8 cellular contexts compared by ENCODE assay signal in the genomic region with DNA sequence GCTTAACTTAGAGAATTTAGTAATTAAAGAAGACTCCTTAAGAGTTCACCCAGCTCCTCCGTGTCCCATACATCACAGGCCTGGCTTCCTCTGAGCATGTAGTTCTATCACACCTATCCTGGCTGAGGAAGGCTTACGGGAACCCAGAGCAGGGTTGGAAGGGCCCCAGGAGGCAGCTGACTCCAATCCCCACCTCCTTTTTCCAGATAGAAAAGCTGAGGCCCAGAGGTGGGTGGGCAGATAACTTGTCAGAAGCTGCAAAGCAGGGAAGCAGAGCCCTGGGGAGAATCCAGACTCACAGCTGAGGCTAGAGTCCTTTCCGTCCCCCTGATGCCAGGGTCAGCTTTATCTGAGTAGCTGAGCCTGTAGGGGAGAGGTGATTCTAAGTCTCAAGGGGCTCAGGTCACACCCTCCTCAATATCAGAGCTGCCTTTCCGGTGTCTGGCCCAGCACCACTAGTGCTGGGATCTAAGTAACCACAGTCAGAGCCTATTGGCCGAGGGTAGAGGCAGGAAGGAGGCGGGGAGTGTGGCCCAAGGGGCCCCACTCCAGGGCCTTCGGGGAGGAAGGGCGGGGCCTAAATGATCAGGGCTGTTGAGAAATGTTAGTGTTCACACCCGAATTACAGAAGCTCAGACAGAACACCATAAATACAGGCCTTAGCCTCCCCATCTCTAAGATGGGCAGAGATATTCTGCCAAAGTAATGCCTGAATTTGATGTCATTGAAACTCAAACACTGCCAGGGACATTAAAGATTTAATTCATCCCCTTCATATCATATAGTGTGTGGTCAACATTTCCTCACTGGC. TPM values are rescaled to one million over a fixed set of nuclear protein-coding genes. Genes with fewer than 3 reads are reported as not detected.
DNase-seq lines count a peak whose midpoint lies in the region; ATAC-seq and TF ChIP-seq lines count a peak whose summit lies in the region.

No MANE protein-coding gene starts in this region.

- no peaks in the 10 kb centered on the region for H3K27me3 ChIP-seq in KMS-11 (ENCODE audit: insufficient read depth, low read depth)
- H3K27me3 ChIP-seq in effector memory CD4-positive, alpha-beta T cell (replicated peaks; ENCODE audit: control insufficient read depth, insufficient read depth, low read length, poor library complexity, severe bottlenecking), result no peaks in the 10 kb centered on the region

- H3K9me3 Mint-ChIP-seq in naive thymus-derived CD8-positive, alpha-beta T cell, result no peaks in the 10 kb centered on the region

- H3K4me3 Mint-ChIP-seq in naive thymus-derived CD8-positive, alpha-beta T cell, result peak overlapping the region; percentile 80 to 96 (median 89)

- no peaks in the 10 kb centered on the region for H3K27me3 Mint-ChIP-seq in naive thymus-derived CD8-positive, alpha-beta T cell

- H3K4me3 ChIP-seq in KMS-11 (IDR thresholded peaks at IDR 0.05; ENCODE audit: insufficient read depth, low read depth, low read length), result no peak overlapping the region
- H3K4me3 ChIP-seq in effector memory CD4-positive, alpha-beta T cell (ENCODE audit: insufficient read depth, low read depth, low read length, poor library complexity, severe bottlenecking), result peak overlapping the region; percentile 41

- H2AFZ ChIP-seq in KMS-11 (ENCODE audit: low read depth), result peak overlapping the region; percentile 41

- TF ChIP-seq CTCF in KMS-11 (conservative IDR thresholded peaks at IDR 0.05; ENCODE audit: low read depth, low read length), result no peak

- no peak overlapping the region; the same call in 1 of the 2 replicates for H3K9ac ChIP-seq in KMS-11

- peaks cover 65% of the 10 kb centered on the region for H3K4me1 ChIP-seq in KMS-11 (ENCODE audit: low read depth, poor library complexity, severe bottlenecking)
- peaks cover 71% of the 10 kb centered on the region for H3K4me1 ChIP-seq in effector memory CD4-positive, alpha-beta T cell (ENCODE audit: control insufficient read depth, insufficient read depth, low read length, poor library complexity, severe bottlenecking)

- peak overlapping the region; percentile 93 to 100 (median 98) for H3K27ac Mint-ChIP-seq in naive thymus-derived CD8-positive, alpha-beta T cell

- no peaks in the 10 kb centered on the region for H3K9me3 ChIP-seq in effector memory CD4-positive, alpha-beta T cell (ENCODE audit: control insufficient read depth, low read length)

- no peaks in the 10 kb centered on the region for H4K20me1 ChIP-seq in KMS-11 (ENCODE audit: insufficient read depth)

- peak; percentile 80 for ATAC-seq in GM21723 (IDR thresholded peaks at IDR 0.05; ENCODE audit: unreplicated experiment)
- ATAC-seq in naive thymus-derived CD8-positive, alpha-beta T cell, result peak; percentile 74 to 78

- H3K36me3 Mint-ChIP-seq in naive thymus-derived CD8-positive, alpha-beta T cell, result peaks cover 5 to 38% (median 26%) of the 10 kb centered on the region in 3 donors

- DNase-seq in EL (peak; percentile 35), substantia nigra (lab: John Stamatoyannopoulos, UW) (peak in 29 of 49 donors; percentile 7 to 71 (median 27)), NCI-H2171 treated with DMSO at 0.1 percent for 48 hours (lab: John Stamatoyannopoulos, UW) (no peak)
- DNase-seq in activated CD4-positive, alpha-beta T cell treated with anti-CD3 and anti-CD28 coated beads, Interleukin-2, amount 50 U/mL, for 4 hours, result peak; percentile 70 to 74
- DNase-seq in effector memory CD4-positive, alpha-beta T cell, result peak; percentile 80 to 83 (median 81)
- DNase-seq in naive thymus-derived CD8-positive, alpha-beta T cell, result peak; percentile 60 to 93 (median 81)

- H3K4me1 Mint-ChIP-seq in naive thymus-derived CD8-positive, alpha-beta T cell, result peaks cover 40 to 95% (median 85%) of the 10 kb centered on the region in 4 donors

- H3K79me2 ChIP-seq in KMS-11 (ENCODE audit: insufficient read depth, low read depth), result no peaks in the 10 kb centered on the region

- no peaks in the 10 kb centered on the region for H3K36me3 ChIP-seq in KMS-11 (ENCODE audit: insufficient read depth)
- H3K36me3 ChIP-seq in effector memory CD4-positive, alpha-beta T cell (ENCODE audit: control insufficient read depth, insufficient read depth, low read length), result peaks cover 6% of the 10 kb centered on the region

- H3K27ac ChIP-seq in KMS-11 (peak overlapping the region; percentile 80), substantia nigra (ENCODE audit: low read depth, low read length, poor library complexity, severe bottlenecking) (peak overlapping the region; percentile 47)
- peak overlapping the region; percentile 97 for H3K27ac ChIP-seq in effector memory CD4-positive, alpha-beta T cell (ENCODE audit: insufficient read depth, low read length, poor library complexity, severe bottlenecking)

- POLR2A ChIA-PET in naive thymus-derived CD8-positive, alpha-beta T cell (lab: Charles Lee), result interaction anchor here (0.5 to 8.4 kb wide), 26 partner anchors 9 to 1869 kb away, joined by 3 to 233 read pairs (median 5); partner anchors contain the start of genes ANXA6, CCDC69, G3BP1 and GM2A

- peak overlapping the region; percentile 68 for H3K4me2 ChIP-seq in KMS-11

RNA-seq across cellular contexts. Expression of gene CCDC69, which starts 9.9 kb away (rescaled TPM):
- 100 to 1,000 TPM; 131 to 151 TPM for total RNA-seq in naive thymus-derived CD8-positive, alpha-beta T cell
- polyA plus RNA-seq in naive thymus-derived CD8-positive, alpha-beta T cell, result 100 to 1,000 TPM in 1 of 3 donors, 10 to 100 TPM in 2; 79.8 to 130 (median 98.1) TPM

RNA-seq across cellular contexts. Expression of gene GM2A, which starts 39.0 kb away (rescaled TPM):
- total RNA-seq in naive thymus-derived CD8-positive, alpha-beta T cell, result 10 to 100 TPM; 12.5 to 13.8 TPM
- 1 to 10 TPM; 3.8 to 6.5 (median 5.6) TPM for polyA plus RNA-seq in naive thymus-derived CD8-positive, alpha-beta T cell

RNA-seq across cellular contexts. Expression of gene ANXA6, which starts 56.4 kb away (rescaled TPM):
- total RNA-seq in naive thymus-derived CD8-positive, alpha-beta T cell, result 100 to 1,000 TPM; 334 to 359 TPM
- 100 to 1,000 TPM; 242 to 318 (median 254) TPM for polyA plus RNA-seq in naive thymus-derived CD8-positive, alpha-beta T cell

Comparison
In these comparisons a context has a peak if more than half of its experiments do, and no peak if none do; other contexts are left out.
1. H3K27ac ChIP-seq: peak in every context shown above with its lines; median percentile 97 in effector memory CD4-positive, alpha-beta T cell; 80 in KMS-11; 47 in substantia nigra.